ENCODE assay signal across 9 cellular contexts in the genomic region with DNA sequence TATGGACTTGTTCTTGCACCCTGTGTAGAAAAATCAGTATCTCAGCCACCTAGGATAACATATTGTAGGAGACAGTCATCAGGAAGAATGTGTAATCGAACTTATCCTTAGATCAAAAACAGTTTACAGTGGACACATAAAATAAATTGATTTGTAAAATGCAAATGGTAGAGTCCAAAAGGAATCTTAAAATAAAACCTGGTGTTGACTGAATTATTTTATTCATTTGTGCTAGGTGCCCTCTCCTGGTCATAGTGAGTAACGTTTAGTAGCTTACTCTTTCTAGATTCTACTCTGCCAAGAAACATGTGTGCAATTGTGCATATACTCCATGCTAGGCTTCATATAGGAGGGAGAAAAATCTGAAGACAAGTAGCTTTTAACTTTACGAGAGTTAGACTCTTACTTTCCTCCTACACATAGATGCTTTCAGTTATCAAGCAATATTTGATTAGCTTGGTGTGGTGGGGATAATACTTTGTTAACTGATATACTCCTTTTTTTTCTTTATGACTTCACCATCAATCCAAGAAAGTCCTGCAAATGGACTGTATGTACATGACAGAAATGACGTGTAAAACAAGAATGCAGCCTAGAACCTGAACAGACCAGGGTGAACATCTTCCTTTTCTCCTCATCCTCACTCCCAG. TPM values are rescaled to one million over a fixed set of nuclear protein-coding genes. Genes with fewer than 3 reads are reported as not detected.
DNase-seq lines count a peak whose midpoint lies in the region; ATAC-seq and TF ChIP-seq lines count a peak whose summit lies in the region.
"Had no signal": no experiment of that assay in that cellular context is flagged by ENCODE, and none has a peak within 500 bp of the region (broad histone marks: within the 10 kb centered on the region; RNA-seq: fewer than 3 reads in every experiment).

No MANE protein-coding gene starts in this region.

- peak; percentile 12 to 55 for DNase-seq in NCI-H526 (lab: John Stamatoyannopoulos, UW)
- no peak for DNase-seq in NCI-H526 treated with DMSO at 0.1 percent for 48 hours (lab: John Stamatoyannopoulos, UW)
- DNase-seq in NCI-H446 treated with DMSO at 0.1 percent for 48 hours (lab: John Stamatoyannopoulos, UW): peak; percentile 44
- DNase-seq in cerebellar cortex (ENCODE audit: low spot score): peak; percentile 39
- no peak for DNase-seq in nephron progenitor cell
- DNase-seq in posterior vena cava (ENCODE audit: low spot score): no peak
- no peak for DNase-seq in islet precursor cell

- peaks cover 4% of the 10 kb centered on the region for H3K27me3 Mint-ChIP-seq in nephron progenitor cell (ENCODE audit: low read depth, poor library complexity)
- H3K27me3 Mint-ChIP-seq: central memory CD8-positive, alpha-beta T cell had no signal

- no peak overlapping the region for H3K27ac Mint-ChIP-seq in nephron progenitor cell

- peaks cover under 1% of the 10 kb centered on the region for H3K4me1 Mint-ChIP-seq in nephron progenitor cell
- H3K4me1 Mint-ChIP-seq: central memory CD8-positive, alpha-beta T cell had no signal

- ATAC-seq in HG02642 (IDR thresholded peaks at IDR 0.05; ENCODE audit: poor library complexity, unreplicated experiment): peak; percentile 75

- H3K4me3 Mint-ChIP-seq in nephron progenitor cell: no peak overlapping the region
- H3K4me3 Mint-ChIP-seq: central memory CD8-positive, alpha-beta T cell had no signal

- peak; percentile 57 for TF ChIP-seq CTCF in nephron progenitor cell (IDR thresholded peaks at IDR 0.05)

- no peaks in the 10 kb centered on the region for H3K9me3 Mint-ChIP-seq in nephron progenitor cell
- H3K9me3 Mint-ChIP-seq: central memory CD8-positive, alpha-beta T cell had no signal

- intact Hi-C loops in posterior vena cava (cut with DNase I): no loop called here

- H3K36me3 Mint-ChIP-seq in nephron progenitor cell (ENCODE audit: low read depth): no peaks in the 10 kb centered on the region

RNA-seq across cellular contexts. Expression of gene LOX, which starts 23.7 kb away (rescaled TPM):
- 10 to 100 TPM; 58.6 to 98.8 TPM for total RNA-seq in posterior vena cava

RNA-seq across cellular contexts. Expression of gene ZNF474, which starts 27.6 kb away (rescaled TPM):
- total RNA-seq in posterior vena cava: under 1 TPM in 1 of 2 donors, not detected in 1; 0.38 TPM

Comparison
In these comparisons a context has a peak if more than half of its experiments do, and no peak if none do; other contexts are left out.
1. DNase-seq: peak in NCI-H526 (2 of 2), NCI-H446 treated with DMSO at 0.1 percent for 48 hours (single experiment) and cerebellar cortex (single experiment); none in NCI-H526 treated with DMSO at 0.1 percent for 48 hours (single experiment), nephron progenitor cell (single experiment), posterior vena cava (single experiment) and islet precursor cell (single experiment).